Comparison of ENCODE assay signal across 9 cellular contexts in the genomic region with DNA sequence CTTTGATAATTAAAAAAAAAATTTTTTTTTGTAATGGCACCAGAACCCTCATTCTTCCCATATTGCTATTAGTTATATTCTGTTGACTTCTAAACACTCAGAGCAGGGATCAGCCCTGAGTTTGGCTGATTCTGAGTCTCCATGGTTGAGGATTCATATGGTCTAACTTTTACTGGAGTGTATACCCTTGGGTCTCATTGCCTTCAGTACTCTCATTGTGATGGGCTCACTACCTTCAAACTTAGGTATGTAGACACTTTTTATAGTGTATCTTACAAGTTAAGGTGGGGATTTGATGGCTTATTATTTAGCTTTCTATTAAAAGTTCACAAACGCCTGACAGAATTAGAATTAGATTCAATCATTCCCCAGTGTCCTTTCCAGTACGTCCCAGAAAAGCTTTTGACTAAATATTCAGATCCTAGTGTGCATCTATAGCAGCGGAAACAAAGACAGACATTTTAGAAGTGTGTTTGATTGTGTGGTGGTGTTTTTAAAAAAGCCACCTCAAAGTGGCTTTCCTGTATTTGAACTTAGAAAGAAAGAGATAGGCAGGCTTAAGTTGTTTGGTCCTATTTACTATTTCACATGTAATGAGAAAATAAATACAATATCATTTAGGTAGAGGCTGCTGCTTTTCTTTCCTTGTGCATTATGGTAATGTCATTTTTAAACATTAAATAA. TPM values are rescaled to one million over a fixed set of nuclear protein-coding genes. Genes with fewer than 3 reads are reported as not detected.
DNase-seq lines count a peak whose midpoint lies in the region; ATAC-seq and TF ChIP-seq lines count a peak whose summit lies in the region.
"Had no signal": no experiment of that assay in that cellular context is flagged by ENCODE, and none has a peak within 500 bp of the region (broad histone marks: within the 10 kb centered on the region; RNA-seq: fewer than 3 reads in every experiment).

No MANE protein-coding gene starts in this region.

- H3K27ac ChIP-seq in CD8-positive, alpha-beta T cell (ENCODE audit: low read depth, low read length), result peak overlapping the region; percentile 38
- H3K27ac ChIP-seq in esophagus (ENCODE audit: low read depth in 2 of 2, low read length in 1 of 2), result peak overlapping the region; percentile 31 to 71

- H3K27me3 ChIP-seq in CD8-positive, alpha-beta T cell (ENCODE audit: insufficient read depth, low read length), result no peaks in the 10 kb centered on the region
- H3K27me3 ChIP-seq in esophagus (ENCODE audit: control insufficient read depth in 1 of 2, insufficient read depth in 2 of 2, low read length in 2 of 2), result no peaks in the 10 kb centered on the region

- H3K9me3 Mint-ChIP-seq in CD8-positive, alpha-beta T cell, result peaks cover 4% of the 10 kb centered on the region
- no peaks in the 10 kb centered on the region for H3K9me3 Mint-ChIP-seq in T-cell
- H3K9me3 Mint-ChIP-seq in progenitor cell of endocrine pancreas (ENCODE audit: low read depth), result no peaks in the 10 kb centered on the region

- no peaks in the 10 kb centered on the region for H3K27me3 Mint-ChIP-seq in CD8-positive, alpha-beta T cell (ENCODE audit: low read depth)
- H3K27me3 Mint-ChIP-seq in T-cell, result no peaks in the 10 kb centered on the region
- no peaks in the 10 kb centered on the region for H3K27me3 Mint-ChIP-seq in progenitor cell of endocrine pancreas

- no peaks in the 10 kb centered on the region for H3K9me3 ChIP-seq in CD8-positive, alpha-beta T cell (ENCODE audit: low read length)
- no peaks in the 10 kb centered on the region for H3K9me3 ChIP-seq in esophagus (ENCODE audit: control insufficient read depth in 2 of 2, insufficient read depth in 1 of 2, low read depth in 1 of 2, low read length in 1 of 2)

- in situ Hi-C loops in G401 (cut with HindIII; ENCODE audit: low sequenced_read_pairs), result no loop called here

- DNase-seq in CD8-positive, alpha-beta T cell, result no peak
- DNase-seq in T-cell (no peak), progenitor cell of endocrine pancreas (ENCODE audit: low spot score, unreplicated experiment) (no peak), G401 (ENCODE audit: low spot score) (no peak), SHP77 (lab: John Stamatoyannopoulos, UW) (no peak)
- no peak for DNase-seq in activated CD4-positive, CD25-positive, alpha-beta regulatory T cell (lab: John Stamatoyannopoulos, UW)
- DNase-seq: NCI-H69 had no signal

- peak overlapping the region; percentile 87 for H3K4me3 Mint-ChIP-seq in CD8-positive, alpha-beta T cell
- peak overlapping the region; percentile 93 for H3K4me3 Mint-ChIP-seq in T-cell
- H3K4me3 Mint-ChIP-seq in progenitor cell of endocrine pancreas (ENCODE audit: low read depth), result no peak overlapping the region

- peak overlapping the region; percentile 95 for H3K27ac Mint-ChIP-seq in CD8-positive, alpha-beta T cell
- H3K27ac Mint-ChIP-seq in T-cell (peak overlapping the region; percentile 95 to 98), progenitor cell of endocrine pancreas (peak overlapping the region; percentile 22)

- peak overlapping the region; percentile 38 for H3K4me3 ChIP-seq in CD8-positive, alpha-beta T cell (ENCODE audit: low read depth, low read length)
- peak overlapping the region in 1 of 2 donors; percentile 16 for H3K4me3 ChIP-seq in esophagus (ENCODE audit: low read depth in 1 of 2, low read length in 2 of 2)

- CTCF ChIA-PET in CD8-positive, alpha-beta T cell (lab: Charles Lee), result interaction anchor here (1.2 to 10.1 kb wide), 9 partner anchors 8 to 112 kb away, joined by 3 to 127 read pairs (median 5); no protein-coding TSS in a partner anchor
- CTCF ChIA-PET in T-cell (lab: Charles Lee), result interaction anchor here in 1 of 2 donors (0.8 to 4.4 kb wide), 13 partner anchors 8 to 400 kb away, joined by 3 to 66 read pairs (median 4); no protein-coding TSS in a partner anchor

- ATAC-seq in CD8-positive, alpha-beta T cell, result peak; percentile 35
- peak; percentile 40 to 68 (median 52) for ATAC-seq in T-cell (replicated peaks in 1 of 4)
- ATAC-seq in HG03520 (IDR thresholded peaks at IDR 0.05; ENCODE audit: unreplicated experiment), result no peak

- intact Hi-C loops in CD8-positive, alpha-beta T cell (cut with DNase I, micrococcal nuclease), result loop anchor here in 1 of 2 experiments (1.0 to 2.0 kb wide), 4 partner anchors 10 to 21 kb away; no protein-coding TSS in a partner anchor

- no peaks in the 10 kb centered on the region for H3K36me3 ChIP-seq in CD8-positive, alpha-beta T cell (ENCODE audit: insufficient read depth, low read length)
- no peaks in the 10 kb centered on the region for H3K36me3 ChIP-seq in esophagus (ENCODE audit: control insufficient read depth in 2 of 2, insufficient read depth in 2 of 2, low read length in 1 of 2)

- POLR2A ChIA-PET in CD8-positive, alpha-beta T cell (lab: Charles Lee), result interaction anchor here (0.7 to 2.6 kb wide), 5 partner anchors 8 to 13 kb away, joined by 3 to 27 read pairs (median 6); no protein-coding TSS in a partner anchor
- POLR2A ChIA-PET in T-cell (lab: Charles Lee), result interaction anchor here (0.5 to 1.8 kb wide), 5 partner anchors 9 to 165 kb away, joined by 3 to 7 read pairs (median 3); no protein-coding TSS in a partner anchor

- peaks cover 59% of the 10 kb centered on the region for H3K4me1 Mint-ChIP-seq in CD8-positive, alpha-beta T cell (ENCODE audit: low read depth)
- H3K4me1 Mint-ChIP-seq in T-cell, result peaks cover 56 to 62% (median 62%) of the 10 kb centered on the region in 3 donors
- peaks cover 16% of the 10 kb centered on the region for H3K4me1 Mint-ChIP-seq in progenitor cell of endocrine pancreas (ENCODE audit: low read depth)

- peaks cover 8% of the 10 kb centered on the region for H3K36me3 Mint-ChIP-seq in CD8-positive, alpha-beta T cell
- peaks cover 9% of the 10 kb centered on the region for H3K36me3 Mint-ChIP-seq in T-cell
- peaks cover 1% of the 10 kb centered on the region for H3K36me3 Mint-ChIP-seq in progenitor cell of endocrine pancreas (ENCODE audit: insufficient read depth)

- no peak for TF ChIP-seq CTCF in CD8-positive, alpha-beta T cell (IDR thresholded peaks at IDR 0.05)
- TF ChIP-seq CTCF in progenitor cell of endocrine pancreas (IDR thresholded peaks at IDR 0.05; ENCODE audit: unreplicated experiment), result no peak

- 35 to 38% methylated on average over 3 of the region's 3 CpGs for WGBS in esophagus, 2 donors

- peaks cover 47% of the 10 kb centered on the region for H3K4me1 ChIP-seq in CD8-positive, alpha-beta T cell (ENCODE audit: insufficient read depth, low read length)
- no peaks in the 10 kb centered on the region for H3K4me1 ChIP-seq in esophagus (ENCODE audit: control insufficient read depth in 2 of 2, insufficient read depth in 2 of 2, low read length in 1 of 2)

RNA-seq across cellular contexts. Expression of gene MACF1, which starts 1.4 kb away (rescaled TPM):
- total RNA-seq in CD8-positive, alpha-beta T cell, result 100 to 1,000 TPM; 184 to 193 TPM
- 100 to 1,000 TPM; 232 to 596 (median 258) TPM for total RNA-seq in T-cell
- polyA plus RNA-seq in esophagus, result 10 to 100 TPM; 35.2 to 40.1 TPM
- 241 and 285 TPM in 2 replicates for total RNA-seq in progenitor cell of endocrine pancreas
- 89.7 and 134 TPM in 2 replicates for total RNA-seq in G401 (2014; rRNA removed; shearing (Covaris generic))

Comparison
In these comparisons a context has a peak if more than half of its experiments do, and no peak if none do; other contexts are left out.
1. H3K27ac Mint-ChIP-seq: peak in every context shown above with its lines; median percentile 96 in T-cell; 95 in CD8-positive, alpha-beta T cell; 22 in progenitor cell of endocrine pancreas.